In the genomic region with DNA sequence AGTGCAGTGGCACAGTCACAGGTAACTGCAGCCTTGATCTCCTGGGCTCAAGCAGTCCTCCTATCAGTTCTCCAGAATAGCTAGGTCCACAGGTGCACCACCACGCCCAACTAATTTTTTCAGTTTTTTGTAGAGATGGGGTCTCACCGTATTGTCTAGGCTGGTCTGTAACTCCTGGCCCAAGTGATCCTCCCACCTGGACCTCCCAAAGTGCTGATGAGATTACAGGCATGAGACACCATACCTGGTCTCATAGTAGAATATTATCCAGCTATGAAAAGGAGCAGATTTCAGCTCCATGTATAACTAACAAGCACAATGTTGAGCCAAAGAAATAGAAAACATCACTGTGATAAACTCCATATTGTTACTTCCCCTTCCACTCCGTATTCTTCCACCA, we compare ENCODE assay signal across 8 cellular contexts.
"Had no signal": no experiment of that assay in that cellular context is flagged by ENCODE, and none has a peak within 500 bp of the region (broad histone marks: within the 10 kb centered on the region; RNA-seq: fewer than 3 reads in every experiment).

No MANE protein-coding gene starts in this region.

- H3K4me3 ChIP-seq: GM12878 had no signal

- ATAC-seq: GM12878 had no signal

- FAIRE-seq: G401.6, GM12878, GM12891, GM12892, GM18507, GM19239 had no signal

- DNase-seq: GDM1, GF-D8 had no signal
